In genomic region chr15:52256366-52256765, GRCh38 we compare ENCODE assay signal across 8 cellular contexts. TPM values are rescaled to one million over a fixed set of nuclear protein-coding genes. Genes with fewer than 3 reads are reported as not detected.
DNase-seq lines count a peak whose midpoint lies in the region; TF ChIP-seq lines count a peak whose summit lies in the region.

No MANE protein-coding gene starts in this region.

- TF ChIP-seq POLR2A in vagina (IDR thresholded peaks at IDR 0.05): no peak

- no peaks in the 10 kb centered on the region for H3K9me2 ChIP-seq in SU-DHL-6 (replicated peaks; ENCODE audit: insufficient read depth, low read length)

- no peaks in the 10 kb centered on the region for H4K20me1 ChIP-seq in SU-DHL-6 (ENCODE audit: low read depth, low read length)

- H3K4me1 Mint-ChIP-seq in activated naive CD8-positive, alpha-beta T cell treated with anti-CD3 and anti-CD28 coated beads for 36 hours: peaks cover 10% of the 10 kb centered on the region

- no peaks in the 10 kb centered on the region for H3K27me3 Mint-ChIP-seq in activated naive CD8-positive, alpha-beta T cell treated with anti-CD3 and anti-CD28 coated beads for 36 hours

- DNase-seq in NCI-H1417 (lab: John Stamatoyannopoulos, UW) (peak; percentile 45 to 76 (median 71)), NCI-H1417 treated with DMSO at 0.1 percent for 48 hours (lab: John Stamatoyannopoulos, UW) (no peak), LNCaP clone FGC (ENCODE audit: low read depth) (peak; percentile 42), head of caudate nucleus (peak in 41 of 42 donors; percentile 34 to 92 (median 75)), pulmonary artery endothelial cell (ENCODE audit: low read depth, low spot score) (peak; percentile 50), vagina (ENCODE audit: extremely low spot score in 2 of 2) (no peak)
- peak; percentile 59 for DNase-seq in activated naive CD8-positive, alpha-beta T cell treated with anti-CD3 and anti-CD28 coated beads for 36 hours

- no peak overlapping the region for H2AFZ ChIP-seq in SU-DHL-6 (ENCODE audit: low read depth, low read length, severe bottlenecking)

- H3K27ac Mint-ChIP-seq in activated naive CD8-positive, alpha-beta T cell treated with anti-CD3 and anti-CD28 coated beads for 36 hours: peak overlapping the region; percentile 15

- intact Hi-C loops in head of caudate nucleus (cut with DNase I) (no loop called here), vagina (cut with DNase I) (loop anchor here (5.0 kb wide), 1 partner anchor 481 kb away; no protein-coding TSS in a partner anchor)

- no peaks in the 10 kb centered on the region for H3K9me3 Mint-ChIP-seq in activated naive CD8-positive, alpha-beta T cell treated with anti-CD3 and anti-CD28 coated beads for 36 hours

- H3K9me3 ChIP-seq in SU-DHL-6 (ENCODE audit: insufficient read depth, low read length) (no peaks in the 10 kb centered on the region), vagina (no peaks in the 10 kb centered on the region)

- H3K79me2 ChIP-seq in SU-DHL-6 (ENCODE audit: insufficient read depth, low read length): no peaks in the 10 kb centered on the region

- peak overlapping the region; percentile 42 for H3K4me2 ChIP-seq in SU-DHL-6 (ENCODE audit: low read depth, low read length, poor library complexity, severe bottlenecking)

- H3F3A ChIP-seq in SU-DHL-6 (ENCODE audit: insufficient read depth): no peaks in the 10 kb centered on the region

- H3K4me3 ChIP-seq in LNCaP clone FGC (ENCODE audit: low read depth, low read length): no peak overlapping the region
- no peak overlapping the region for H3K4me3 ChIP-seq in SU-DHL-6 (ENCODE audit: insufficient read depth, low read length, poor library complexity, severe bottlenecking)
- H3K4me3 ChIP-seq in vagina: no peak overlapping the region

- H3K4me1 ChIP-seq in vagina: peaks cover 15% of the 10 kb centered on the region

- TF ChIP-seq CTCF in LNCaP clone FGC (IDR thresholded peaks at IDR 0.05; ENCODE audit: control insufficient read depth, extremely low read depth, insufficient read depth) (peak; percentile 75), SU-DHL-6 (IDR thresholded peaks at IDR 0.05; ENCODE audit: insufficient read depth, low read length, poor library complexity, severe bottlenecking) (peak; percentile 37), vagina (IDR thresholded peaks at IDR 0.05) (peak; percentile 55 to 88 (median 73))

- H3K36me3 ChIP-seq in SU-DHL-6 (ENCODE audit: low read length) (no peaks in the 10 kb centered on the region), vagina (no peaks in the 10 kb centered on the region)

- H3K9ac ChIP-seq in SU-DHL-6 (ENCODE audit: low read length): no peak overlapping the region

- H3K27ac ChIP-seq in SU-DHL-6 (ENCODE audit: low read depth, low read length) (no peak overlapping the region), vagina (no peak overlapping the region)

- no peaks in the 10 kb centered on the region for H3K36me3 Mint-ChIP-seq in activated naive CD8-positive, alpha-beta T cell treated with anti-CD3 and anti-CD28 coated beads for 36 hours

- no peaks in the 10 kb centered on the region for H3K27me3 ChIP-seq in SU-DHL-6 (ENCODE audit: low read length)
- H3K27me3 ChIP-seq in vagina: no peaks in the 10 kb centered on the region

- H3K4me3 Mint-ChIP-seq in activated naive CD8-positive, alpha-beta T cell treated with anti-CD3 and anti-CD28 coated beads for 36 hours: peak overlapping the region; percentile 58

RNA-seq across cellular contexts. Expression of gene MYO5C, which starts 39.2 kb away (rescaled TPM):
- total RNA-seq in activated naive CD8-positive, alpha-beta T cell treated with anti-CD3 and anti-CD28 coated beads for 36 hours: under 1 TPM; 0.56 to 0.98 TPM
- 6.9 and 10.4 TPM in 2 replicates for total RNA-seq in pulmonary artery endothelial cell
- total RNA-seq in vagina: 10.3 TPM

Comparison
In these comparisons a context has a peak if more than half of its experiments do, and no peak if none do; other contexts are left out.
1. DNase-seq: peak in NCI-H1417 (3 of 3), LNCaP clone FGC (single experiment), activated naive CD8-positive, alpha-beta T cell treated with anti-CD3 and anti-CD28 coated beads for 36 hours (single experiment), head of caudate nucleus (41 of 42) and pulmonary artery endothelial cell (single experiment); none in NCI-H1417 treated with DMSO at 0.1 percent for 48 hours (single experiment) and vagina (0 of 2).
2. Peak in every context shown above with its lines, with median percentiles within 50 percentile points of each other: CTCF ChIP-seq.